13 cellular contexts compared by ENCODE assay signal in genomic region chr5:127987354-127988148, GRCh38.
DNase-seq lines count a peak whose midpoint lies in the region; ATAC-seq, FAIRE-seq and TF ChIP-seq lines count a peak whose summit lies in the region.
"Had no signal": no experiment of that assay in that cellular context is flagged by ENCODE, and none has a peak within 500 bp of the region (broad histone marks: within the 10 kb centered on the region; RNA-seq: fewer than 3 reads in every experiment).

No MANE protein-coding gene starts in this region.

- H4K20me1 ChIP-seq in HepG2 (ENCODE audit: insufficient read depth, low read length), result no peaks in the 10 kb centered on the region

- 74% methylated on average over 2 of the region's 2 CpGs for WGBS in HepG2 (ENCODE audit: low lambda C conversion rate)
- 100% methylated on average over 1 of the region's 2 CpGs for WGBS in right lobe of liver (ENCODE audit: insufficient coverage, low coverage, low lambda C conversion rate, missing lambda C conversion rate)

- intact Hi-C loops in HepG2 (cut with micrococcal nuclease; ENCODE audit: unreplicated experiment), result no loop called here
- intact Hi-C loops in right lobe of liver (cut with DNase I), result no loop called here

- no peaks in the 10 kb centered on the region for H3K79me2 ChIP-seq in HepG2 (ENCODE audit: insufficient read depth, low read length)

- CTCF ChIA-PET in HepG2 (lab: Yijun Ruan, JAX; ENCODE audit: low intra/inter-chr PET ratio, low total read pairs), result no interaction called here

- H3K9ac ChIP-seq in HepG2 (ENCODE audit: insufficient read depth, low read depth, low read length), result no peak overlapping the region

- no peak for TF ChIP-seq POLR2A in HepG2 (IDR thresholded peaks at IDR 0.05; ENCODE audit: insufficient read depth in 1 of 2, low read depth in 2 of 2, low read length in 2 of 2)
- TF ChIP-seq POLR2A in right lobe of liver (IDR thresholded peaks at IDR 0.05), result no peak

- H3K9me3 ChIP-seq in HepG2 (ENCODE audit: low read length) (no peaks in the 10 kb centered on the region), right lobe of liver (no peaks in the 10 kb centered on the region), SJSA1 (replicated peaks) (no peaks in the 10 kb centered on the region)
- H3K9me3 ChIP-seq: Caco-2 had no signal

- POLR2A ChIA-PET in HepG2 (lab: Yijun Ruan, JAX), result no interaction called here

- TF ChIP-seq RAD21 in HepG2 (CRISPR knock-in tag; IDR thresholded peaks at IDR 0.05), result no peak

- H3K4me1 ChIP-seq in HepG2 (ENCODE audit: insufficient read depth, low read length) (no peaks in the 10 kb centered on the region), right lobe of liver (no peaks in the 10 kb centered on the region), SJSA1 (replicated peaks) (peaks cover 22% of the 10 kb centered on the region), foreskin keratinocyte (no peaks in the 10 kb centered on the region)
- H3K4me1 ChIP-seq: Caco-2 had no signal

- ATAC-seq in HepG2, result no peak
- no peak for ATAC-seq in right lobe of liver
- peak; percentile 36 for ATAC-seq in foreskin keratinocyte
- ATAC-seq in HG02852 (IDR thresholded peaks at IDR 0.05; ENCODE audit: unreplicated experiment), result no peak
- no peak for ATAC-seq in HG02610 (IDR thresholded peaks at IDR 0.05; ENCODE audit: unreplicated experiment)
- ATAC-seq: naive thymus-derived CD4-positive, alpha-beta T cell had no signal

- H3K4me3 ChIP-seq in HepG2 (replicated peaks in 1 of 3; ENCODE audit: insufficient read depth in 1 of 3, low read depth in 2 of 3, low read length in 3 of 3) (no peak overlapping the region), right lobe of liver (no peak overlapping the region), SJSA1 (no peak overlapping the region)

- no TSS peak for BruUV-seq in HepG2 (replicated peaks; lab: Mats Ljungman, UMichigan)

- TF ChIP-seq CTCF in HepG2 (CRISPR knock-in tag; IDR thresholded peaks at IDR 0.05) (no peak), right lobe of liver (IDR thresholded peaks at IDR 0.05) (no peak), foreskin keratinocyte (conservative IDR thresholded peaks at IDR 0.05) (no peak)

- in situ Hi-C loops in HepG2 (cut with HindIII; ENCODE audit: extremely low pct_ligation_motif_present, low pct_unique_long_range_greater_than_20kb), result no loop called here

- DNase-seq in HepG2 (ENCODE audit: low spot score) (no peak), right lobe of liver (no peak), SJSA1 (ENCODE audit: low read depth in 1 of 2, low spot score in 2 of 2) (peak in 1 of 2 experiments; percentile 13), foreskin keratinocyte (no peak), NCI-H1694 treated with DMSO at 0.1 percent for 48 hours (lab: John Stamatoyannopoulos, UW) (no peak), NCI-H1417 (lab: John Stamatoyannopoulos, UW) (no peak)
- DNase-seq: activated CD4-positive, alpha-beta T cell treated with anti-CD3 and anti-CD28 coated beads, Interleukin-2, amount 50 U/mL, for 48 hours; anterior cingulate cortex; Caco-2; GOT3; naive thymus-derived CD4-positive, alpha-beta T cell had no signal

- H2AFZ ChIP-seq in HepG2 (ENCODE audit: low read length), result no peak overlapping the region

- FAIRE-seq in HepG2 (lab: Jason Lieb, UNC), result no peak

- H3K36me3 ChIP-seq in HepG2 (replicated peaks in 1 of 2; ENCODE audit: control insufficient read depth in 1 of 2, insufficient read depth in 2 of 2, low read length in 2 of 2) (no peaks in the 10 kb centered on the region), right lobe of liver (no peaks in the 10 kb centered on the region), SJSA1 (no peaks in the 10 kb centered on the region)

- TF ChIP-seq EP300 in HepG2 (IDR thresholded peaks at IDR 0.05; ENCODE audit: low read depth in 2 of 2, low read length in 2 of 2), result no peak
- TF ChIP-seq EP300 in HepG2 (CRISPR knock-in tag; IDR thresholded peaks at IDR 0.05; ENCODE audit: borderline replicate concordance), result no peak

- H3K27ac ChIP-seq in HepG2 (ENCODE audit: extremely low read length, insufficient read depth, low read length), result no peak overlapping the region
- no peak overlapping the region for H3K27ac ChIP-seq in right lobe of liver
- H3K27ac ChIP-seq in SJSA1, result peak overlapping the region; percentile 53
- no peak overlapping the region for H3K27ac ChIP-seq in foreskin keratinocyte

- H3K27me3 ChIP-seq in HepG2 (ENCODE audit: control insufficient read depth in 1 of 2, insufficient read depth in 2 of 2, low read length in 2 of 2), result no peaks in the 10 kb centered on the region
- no peaks in the 10 kb centered on the region for H3K27me3 ChIP-seq in right lobe of liver
- H3K27me3 ChIP-seq in SJSA1 (replicated peaks), result no peaks in the 10 kb centered on the region
- H3K27me3 ChIP-seq in foreskin keratinocyte, result no peaks in the 10 kb centered on the region

- H3K4me2 ChIP-seq in HepG2 (ENCODE audit: low read depth, low read length), result no peak overlapping the region

TF ChIP-seq in HepG2, 621 proteins besides CTCF, POLR2A, EP300 and RAD21:
- TF ChIP-seq MNT (IDR thresholded peaks at IDR 0.05) (peak; percentile 43), ZNF431 (CRISPR knock-in tag; IDR thresholded peaks at IDR 0.05; ENCODE audit: borderline replicate concordance, low read depth) (no peak)
